ENCODE assay signal across 1 cellular context in the genomic region with DNA sequence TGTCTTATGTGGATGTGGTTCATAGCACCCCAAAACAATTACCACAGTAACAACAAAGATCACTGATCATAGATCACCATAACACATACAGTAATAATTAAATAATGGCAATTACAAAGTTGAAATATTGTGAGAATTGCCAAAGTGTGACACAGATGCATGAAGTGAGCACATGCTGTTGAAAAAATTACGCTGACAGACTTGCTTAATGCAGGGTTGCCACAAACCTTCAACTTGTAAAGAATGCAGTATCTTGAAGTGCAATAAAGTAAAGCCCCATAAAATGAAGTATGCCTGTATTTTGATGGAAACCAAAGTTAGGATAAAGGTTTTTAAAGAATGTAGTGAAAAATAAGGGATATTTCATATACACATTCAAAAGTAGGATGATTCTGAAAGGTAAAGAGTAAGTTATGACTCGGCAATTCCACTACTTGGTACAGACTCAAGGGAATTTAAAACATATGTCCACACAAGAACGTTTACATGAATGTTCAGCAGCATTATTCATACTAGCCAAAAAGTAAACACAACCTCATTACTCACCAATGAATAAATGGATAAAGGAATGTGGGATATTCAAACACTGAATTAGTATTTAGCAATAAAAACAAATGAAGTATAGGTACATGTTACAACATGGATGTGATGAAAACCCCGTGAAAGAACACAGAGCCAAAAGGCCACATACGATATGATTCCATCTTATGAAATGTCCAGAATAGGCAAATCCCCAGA.
TF ChIP-seq lines count a peak whose summit lies in the region.

No MANE protein-coding gene starts in this region.

TF ChIP-seq in HepG2, 621 proteins besides CTCF, POLR2A, EP300 and RAD21 (continued from another document and continues in another):
- TF ChIP-seq, protein P1, sequence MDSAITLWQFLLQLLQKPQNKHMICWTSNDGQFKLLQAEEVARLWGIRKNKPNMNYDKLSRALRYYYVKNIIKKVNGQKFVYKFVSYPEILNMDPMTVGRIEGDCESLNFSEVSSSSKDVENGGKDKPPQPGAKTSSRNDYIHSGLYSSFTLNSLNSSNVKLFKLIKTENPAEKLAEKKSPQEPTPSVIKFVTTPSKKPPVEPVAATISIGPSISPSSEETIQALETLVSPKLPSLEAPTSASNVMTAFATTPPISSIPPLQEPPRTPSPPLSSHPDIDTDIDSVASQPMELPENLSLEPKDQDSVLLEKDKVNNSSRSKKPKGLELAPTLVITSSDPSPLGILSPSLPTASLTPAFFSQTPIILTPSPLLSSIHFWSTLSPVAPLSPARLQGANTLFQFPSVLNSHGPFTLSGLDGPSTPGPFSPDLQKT (CRISPR knock-in tag; IDR thresholded peaks at IDR 0.05; ENCODE audit: borderline replicate concordance): no peak
- TF ChIP-seq, protein P2, sequence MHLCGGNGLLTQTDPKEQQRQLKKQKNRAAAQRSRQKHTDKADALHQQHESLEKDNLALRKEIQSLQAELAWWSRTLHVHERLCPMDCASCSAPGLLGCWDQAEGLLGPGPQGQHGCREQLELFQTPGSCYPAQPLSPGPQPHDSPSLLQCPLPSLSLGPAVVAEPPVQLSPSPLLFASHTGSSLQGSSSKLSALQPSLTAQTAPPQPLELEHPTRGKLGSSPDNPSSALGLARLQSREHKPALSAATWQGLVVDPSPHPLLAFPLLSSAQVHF (CRISPR knock-in tag; IDR thresholded peaks at IDR 0.05): no peak
- TF ChIP-seq NCOR1 (IDR thresholded peaks at IDR 0.05; ENCODE audit: borderline replicate concordance, low read length) (no peak), NFRKB (IDR thresholded peaks at IDR 0.05) (no peak), ZNF570 (CRISPR knock-in tag; IDR thresholded peaks at IDR 0.05; ENCODE audit: borderline replicate concordance) (no peak), ZNF274 (CRISPR knock-in tag; IDR thresholded peaks at IDR 0.05) (no peak), NFYC (CRISPR knock-in tag; IDR thresholded peaks at IDR 0.05) (no peak), KDM3A (CRISPR knock-in tag; IDR thresholded peaks at IDR 0.05; ENCODE audit: low read depth) (no peak), ZNF343 (CRISPR knock-in tag; IDR thresholded peaks at IDR 0.05) (no peak), MAFF (IDR thresholded peaks at IDR 0.05; ENCODE audit: low read depth, low read length) (0 out of 2 replicates have a peak, but pooled peaks have one; percentile 40), XBP1 (CRISPR knock-in tag; IDR thresholded peaks at IDR 0.05) (no peak), ZNF792 (CRISPR knock-in tag; IDR thresholded peaks at IDR 0.05) (no peak), FOXA3 (CRISPR knock-in tag; IDR thresholded peaks at IDR 0.05) (peak; percentile 25; the same call in 1 of the 2 replicates), KDM4B (CRISPR knock-in tag; IDR thresholded peaks at IDR 0.05) (no peak), BORCS8-MEF2B (CRISPR knock-in tag; IDR thresholded peaks at IDR 0.05) (no peak), ATF7 (IDR thresholded peaks at IDR 0.05) (no peak), ATF7 (CRISPR knock-in tag; IDR thresholded peaks at IDR 0.05) (no peak), MAFK (conservative IDR thresholded peaks at IDR 0.05 in 1 of 2, IDR thresholded peaks at IDR 0.05 in 1 of 2; ENCODE audit: low read length in 2 of 2) (peak; percentile 49 to 52), BRD4 (CRISPR knock-in tag; IDR thresholded peaks at IDR 0.05) (no peak), ZZZ3 (CRISPR knock-in tag; IDR thresholded peaks at IDR 0.05; ENCODE audit: borderline replicate concordance) (no peak), NFE2L2 (IDR thresholded peaks at IDR 0.05; ENCODE audit: low read length) (peak; percentile 82), ZNF282 (IDR thresholded peaks at IDR 0.05; ENCODE audit: partially characterized antibody) (no peak), GATAD2A (CRISPR knock-in tag; IDR thresholded peaks at IDR 0.05) (0 out of 2 replicates have a peak, but pooled peaks have one; percentile 15), ZNF263 (CRISPR knock-in tag; IDR thresholded peaks at IDR 0.05) (no peak)
- TF ChIP-seq, protein P3, sequence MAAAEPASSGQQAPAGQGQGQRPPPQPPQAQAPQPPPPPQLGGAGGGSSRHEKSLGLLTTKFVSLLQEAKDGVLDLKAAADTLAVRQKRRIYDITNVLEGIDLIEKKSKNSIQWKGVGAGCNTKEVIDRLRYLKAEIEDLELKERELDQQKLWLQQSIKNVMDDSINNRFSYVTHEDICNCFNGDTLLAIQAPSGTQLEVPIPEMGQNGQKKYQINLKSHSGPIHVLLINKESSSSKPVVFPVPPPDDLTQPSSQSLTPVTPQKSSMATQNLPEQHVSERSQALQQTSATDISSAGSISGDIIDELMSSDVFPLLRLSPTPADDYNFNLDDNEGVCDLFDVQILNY (CRISPR knock-in tag; conservative IDR thresholded peaks at IDR 0.05): no peak
- TF ChIP-seq, protein P4, sequence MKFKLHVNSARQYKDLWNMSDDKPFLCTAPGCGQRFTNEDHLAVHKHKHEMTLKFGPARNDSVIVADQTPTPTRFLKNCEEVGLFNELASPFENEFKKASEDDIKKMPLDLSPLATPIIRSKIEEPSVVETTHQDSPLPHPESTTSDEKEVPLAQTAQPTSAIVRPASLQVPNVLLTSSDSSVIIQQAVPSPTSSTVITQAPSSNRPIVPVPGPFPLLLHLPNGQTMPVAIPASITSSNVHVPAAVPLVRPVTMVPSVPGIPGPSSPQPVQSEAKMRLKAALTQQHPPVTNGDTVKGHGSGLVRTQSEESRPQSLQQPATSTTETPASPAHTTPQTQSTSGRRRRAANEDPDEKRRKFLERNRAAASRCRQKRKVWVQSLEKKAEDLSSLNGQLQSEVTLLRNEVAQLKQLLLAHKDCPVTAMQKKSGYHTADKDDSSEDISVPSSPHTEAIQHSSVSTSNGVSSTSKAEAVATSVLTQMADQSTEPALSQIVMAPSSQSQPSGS (CRISPR knock-in tag; IDR thresholded peaks at IDR 0.05): no peak
- TF ChIP-seq, protein P5, sequence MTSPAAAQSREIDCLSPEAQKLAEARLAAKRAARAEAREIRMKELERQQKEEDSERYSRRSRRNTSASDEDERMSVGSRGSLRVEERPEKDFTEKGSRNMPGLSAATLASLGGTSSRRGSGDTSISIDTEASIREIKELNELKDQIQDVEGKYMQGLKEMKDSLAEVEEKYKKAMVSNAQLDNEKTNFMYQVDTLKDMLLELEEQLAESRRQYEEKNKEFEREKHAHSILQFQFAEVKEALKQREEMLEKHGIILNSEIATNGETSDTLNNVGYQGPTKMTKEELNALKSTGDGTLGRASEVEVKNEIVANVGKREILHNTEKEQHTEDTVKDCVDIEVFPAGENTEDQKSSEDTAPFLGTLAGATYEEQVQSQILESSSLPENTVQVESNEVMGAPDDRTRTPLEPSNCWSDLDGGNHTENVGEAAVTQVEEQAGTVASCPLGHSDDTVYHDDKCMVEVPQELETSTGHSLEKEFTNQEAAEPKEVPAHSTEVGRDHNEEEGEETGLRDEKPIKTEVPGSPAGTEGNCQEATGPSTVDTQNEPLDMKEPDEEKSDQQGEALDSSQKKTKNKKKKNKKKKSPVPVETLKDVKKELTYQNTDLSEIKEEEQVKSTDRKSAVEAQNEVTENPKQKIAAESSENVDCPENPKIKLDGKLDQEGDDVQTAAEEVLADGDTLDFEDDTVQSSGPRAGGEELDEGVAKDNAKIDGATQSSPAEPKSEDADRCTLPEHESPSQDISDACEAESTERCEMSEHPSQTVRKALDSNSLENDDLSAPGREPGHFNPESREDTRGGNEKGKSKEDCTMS (CRISPR knock-in tag; conservative IDR thresholded peaks at IDR 0.05): no peak
- TF ChIP-seq, protein P6, sequence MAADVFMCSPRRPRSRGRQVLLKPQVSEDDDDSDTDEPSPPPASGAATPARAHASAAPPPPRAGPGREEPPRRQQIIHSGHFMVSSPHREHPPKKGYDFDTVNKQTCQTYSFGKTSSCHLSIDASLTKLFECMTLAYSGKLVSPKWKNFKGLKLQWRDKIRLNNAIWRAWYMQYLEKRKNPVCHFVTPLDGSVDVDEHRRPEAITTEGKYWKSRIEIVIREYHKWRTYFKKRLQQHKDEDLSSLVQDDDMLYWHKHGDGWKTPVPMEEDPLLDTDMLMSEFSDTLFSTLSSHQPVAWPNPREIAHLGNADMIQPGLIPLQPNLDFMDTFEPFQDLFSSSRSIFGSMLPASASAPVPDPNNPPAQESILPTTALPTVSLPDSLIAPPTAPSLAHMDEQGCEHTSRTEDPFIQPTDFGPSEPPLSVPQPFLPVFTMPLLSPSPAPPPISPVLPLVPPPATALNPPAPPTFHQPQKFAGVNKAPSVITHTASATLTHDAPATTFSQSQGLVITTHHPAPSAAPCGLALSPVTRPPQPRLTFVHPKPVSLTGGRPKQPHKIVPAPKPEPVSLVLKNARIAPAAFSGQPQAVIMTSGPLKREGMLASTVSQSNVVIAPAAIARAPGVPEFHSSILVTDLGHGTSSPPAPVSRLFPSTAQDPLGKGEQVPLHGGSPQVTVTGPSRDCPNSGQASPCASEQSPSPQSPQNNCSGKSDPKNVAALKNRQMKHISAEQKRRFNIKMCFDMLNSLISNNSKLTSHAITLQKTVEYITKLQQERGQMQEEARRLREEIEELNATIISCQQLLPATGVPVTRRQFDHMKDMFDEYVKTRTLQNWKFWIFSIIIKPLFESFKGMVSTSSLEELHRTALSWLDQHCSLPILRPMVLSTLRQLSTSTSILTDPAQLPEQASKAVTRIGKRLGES (CRISPR knock-in tag; IDR thresholded peaks at IDR 0.05; ENCODE audit: borderline replicate concordance): no peak
- TF ChIP-seq, protein P7, sequence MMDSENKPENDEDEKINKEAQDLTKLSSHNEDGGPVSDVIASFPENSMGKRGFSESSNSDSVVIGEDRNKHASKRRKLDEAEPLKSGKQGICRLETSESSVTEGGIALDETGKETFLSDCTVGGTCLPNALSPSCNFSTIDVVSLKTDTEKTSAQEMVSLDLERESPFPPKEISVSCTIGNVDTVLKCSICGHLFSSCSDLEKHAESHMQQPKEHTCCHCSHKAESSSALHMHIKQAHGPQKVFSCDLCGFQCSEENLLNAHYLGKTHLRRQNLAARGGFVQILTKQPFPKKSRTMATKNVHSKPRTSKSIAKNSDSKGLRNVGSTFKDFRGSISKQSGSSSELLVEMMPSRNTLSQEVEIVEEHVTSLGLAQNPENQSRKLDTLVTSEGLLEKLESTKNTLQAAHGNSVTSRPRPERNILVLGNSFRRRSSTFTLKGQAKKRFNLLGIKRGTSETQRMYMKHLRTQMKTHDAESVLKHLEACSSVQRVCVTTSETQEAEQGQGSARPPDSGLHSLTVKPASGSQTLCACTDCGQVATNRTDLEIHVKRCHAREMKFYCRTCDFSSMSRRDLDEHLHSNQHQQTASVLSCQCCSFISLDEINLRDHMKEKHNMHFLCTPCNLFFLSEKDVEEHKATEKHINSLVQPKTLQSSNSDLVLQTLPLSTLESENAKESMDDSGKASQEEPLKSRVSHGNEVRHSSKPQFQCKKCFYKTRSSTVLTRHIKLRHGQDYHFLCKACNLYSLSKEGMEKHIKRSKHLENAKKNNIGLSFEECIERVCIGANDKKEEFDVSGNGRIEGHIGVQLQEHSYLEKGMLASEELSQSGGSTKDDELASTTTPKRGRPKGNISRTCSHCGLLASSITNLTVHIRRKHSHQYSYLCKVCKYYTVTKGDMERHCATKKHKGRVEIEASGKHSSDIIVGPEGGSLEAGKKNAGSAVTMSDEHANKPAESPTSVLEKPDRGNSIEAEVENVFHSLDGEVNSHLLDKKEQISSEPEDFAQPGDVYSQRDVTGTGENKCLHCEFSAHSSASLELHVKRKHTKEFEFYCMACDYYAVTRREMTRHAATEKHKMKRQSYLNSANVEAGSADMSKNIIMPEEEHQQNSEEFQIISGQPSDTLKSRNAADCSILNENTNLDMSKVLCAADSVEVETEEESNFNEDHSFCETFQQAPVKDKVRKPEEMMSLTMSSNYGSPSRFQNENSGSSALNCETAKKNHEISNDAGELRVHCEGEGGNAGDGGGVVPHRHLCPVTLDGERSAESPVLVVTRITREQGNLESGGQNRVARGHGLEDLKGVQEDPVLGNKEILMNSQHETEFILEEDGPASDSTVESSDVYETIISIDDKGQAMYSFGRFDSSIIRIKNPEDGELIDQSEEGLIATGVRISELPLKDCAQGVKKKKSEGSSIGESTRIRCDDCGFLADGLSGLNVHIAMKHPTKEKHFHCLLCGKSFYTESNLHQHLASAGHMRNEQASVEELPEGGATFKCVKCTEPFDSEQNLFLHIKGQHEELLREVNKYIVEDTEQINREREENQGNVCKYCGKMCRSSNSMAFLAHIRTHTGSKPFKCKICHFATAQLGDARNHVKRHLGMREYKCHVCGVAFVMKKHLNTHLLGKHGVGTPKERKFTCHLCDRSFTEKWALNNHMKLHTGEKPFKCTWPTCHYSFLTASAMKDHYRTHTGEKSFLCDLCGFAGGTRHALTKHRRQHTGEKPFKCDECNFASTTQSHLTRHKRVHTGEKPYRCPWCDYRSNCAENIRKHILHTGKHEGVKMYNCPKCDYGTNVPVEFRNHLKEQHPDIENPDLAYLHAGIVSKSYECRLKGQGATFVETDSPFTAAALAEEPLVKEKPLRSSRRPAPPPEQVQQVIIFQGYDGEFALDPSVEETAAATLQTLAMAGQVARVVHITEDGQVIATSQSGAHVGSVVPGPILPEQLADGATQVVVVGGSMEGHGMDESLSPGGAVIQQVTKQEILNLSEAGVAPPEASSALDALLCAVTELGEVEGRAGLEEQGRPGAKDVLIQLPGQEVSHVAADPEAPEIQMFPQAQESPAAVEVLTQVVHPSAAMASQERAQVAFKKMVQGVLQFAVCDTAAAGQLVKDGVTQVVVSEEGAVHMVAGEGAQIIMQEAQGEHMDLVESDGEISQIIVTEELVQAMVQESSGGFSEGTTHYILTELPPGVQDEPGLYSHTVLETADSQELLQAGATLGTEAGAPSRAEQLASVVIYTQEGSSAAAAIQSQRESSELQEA (CRISPR knock-in tag; IDR thresholded peaks at IDR 0.05; ENCODE audit: not compliant biosample characterization): no peak
- TF ChIP-seq, protein P8, sequence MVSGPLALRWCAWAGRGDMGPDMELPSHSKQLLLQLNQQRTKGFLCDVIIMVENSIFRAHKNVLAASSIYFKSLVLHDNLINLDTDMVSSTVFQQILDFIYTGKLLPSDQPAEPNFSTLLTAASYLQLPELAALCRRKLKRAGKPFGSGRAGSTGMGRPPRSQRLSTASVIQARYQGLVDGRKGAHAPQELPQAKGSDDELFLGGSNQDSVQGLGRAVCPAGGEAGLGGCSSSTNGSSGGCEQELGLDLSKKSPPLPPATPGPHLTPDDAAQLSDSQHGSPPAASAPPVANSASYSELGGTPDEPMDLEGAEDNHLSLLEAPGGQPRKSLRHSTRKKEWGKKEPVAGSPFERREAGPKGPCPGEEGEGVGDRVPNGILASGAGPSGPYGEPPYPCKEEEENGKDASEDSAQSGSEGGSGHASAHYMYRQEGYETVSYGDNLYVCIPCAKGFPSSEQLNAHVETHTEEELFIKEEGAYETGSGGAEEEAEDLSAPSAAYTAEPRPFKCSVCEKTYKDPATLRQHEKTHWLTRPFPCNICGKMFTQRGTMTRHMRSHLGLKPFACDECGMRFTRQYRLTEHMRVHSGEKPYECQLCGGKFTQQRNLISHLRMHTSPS (CRISPR knock-in tag; IDR thresholded peaks at IDR 0.05; ENCODE audit: low read depth): no peak
- TF ChIP-seq, protein P9, sequence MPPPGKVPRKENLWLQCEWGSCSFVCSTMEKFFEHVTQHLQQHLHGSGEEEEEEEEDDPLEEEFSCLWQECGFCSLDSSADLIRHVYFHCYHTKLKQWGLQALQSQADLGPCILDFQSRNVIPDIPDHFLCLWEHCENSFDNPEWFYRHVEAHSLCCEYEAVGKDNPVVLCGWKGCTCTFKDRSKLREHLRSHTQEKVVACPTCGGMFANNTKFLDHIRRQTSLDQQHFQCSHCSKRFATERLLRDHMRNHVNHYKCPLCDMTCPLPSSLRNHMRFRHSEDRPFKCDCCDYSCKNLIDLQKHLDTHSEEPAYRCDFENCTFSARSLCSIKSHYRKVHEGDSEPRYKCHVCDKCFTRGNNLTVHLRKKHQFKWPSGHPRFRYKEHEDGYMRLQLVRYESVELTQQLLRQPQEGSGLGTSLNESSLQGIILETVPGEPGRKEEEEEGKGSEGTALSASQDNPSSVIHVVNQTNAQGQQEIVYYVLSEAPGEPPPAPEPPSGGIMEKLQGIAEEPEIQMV (CRISPR knock-in tag; IDR thresholded peaks at IDR 0.05; ENCODE audit: low read depth): no peak
